In genomic region chr2:29123584-29124349, GRCh38 we compare ENCODE assay signal across 1 cellular context.
TF ChIP-seq lines count a peak whose summit lies in the region.

No MANE protein-coding gene starts in this region.

TF ChIP-seq in SK-N-SH treated with all-trans-retinoic acid at 6 μM for 48 hours, 23 proteins besides CTCF, POLR2A, EP300 and RAD21 (continued from another document):
- TF ChIP-seq TSHZ2 (CRISPR knock-in tag; IDR thresholded peaks at IDR 0.05) = no peak
- no peak for TF ChIP-seq ZNF70 (CRISPR knock-in tag; IDR thresholded peaks at IDR 0.05)
- TF ChIP-seq RARB (CRISPR knock-in tag; IDR thresholded peaks at IDR 0.05) = no peak
- no peak for TF ChIP-seq ZNF8 (CRISPR knock-in tag; IDR thresholded peaks at IDR 0.05)
- no peak for TF ChIP-seq ZC3H10 (CRISPR knock-in tag; IDR thresholded peaks at IDR 0.05)
TF ChIP-seq in SK-N-SH treated with all-trans-retinoic acid at 6 μM for 48 hours: peak in this region for 0.
